Comparison of ENCODE assay signal across 9 cellular contexts in genomic region chr17:17204635-17205231, GRCh38. TPM values are rescaled to one million over a fixed set of nuclear protein-coding genes. Genes with fewer than 3 reads are reported as not detected.
DNase-seq lines count a peak whose midpoint lies in the region; ATAC-seq, FAIRE-seq and TF ChIP-seq lines count a peak whose summit lies in the region.
"Had no signal": no experiment of that assay in that cellular context is flagged by ENCODE, and none has a peak within 500 bp of the region (broad histone marks: within the 10 kb centered on the region; RNA-seq: fewer than 3 reads in every experiment).

No MANE protein-coding gene starts in this region.

- peak overlapping the region; percentile 99 for H3K4me2 ChIP-seq in A549
- peak overlapping the region; percentile 100 for H3K4me2 ChIP-seq in HCT116 (ENCODE audit: low read length)

- intact Hi-C loops in HCT116 (cut with micrococcal nuclease): no loop called here

- peaks cover 19% of the 10 kb centered on the region for H3K4me1 ChIP-seq in A549
- H3K4me1 ChIP-seq in HCT116 (ENCODE audit: control insufficient read depth in 1 of 2, insufficient read depth in 2 of 2, low read length in 2 of 2): peaks cover 7 to 31% of the 10 kb centered on the region in 2 experiments
- H3K4me1 ChIP-seq in adipocyte (ENCODE audit: control insufficient read depth, insufficient read depth, low read length): peaks cover 43% of the 10 kb centered on the region
- peaks cover 30% of the 10 kb centered on the region for H3K4me1 ChIP-seq in mononuclear cell (ENCODE audit: insufficient read depth, low read length)

- no peaks in the 10 kb centered on the region for H4K20me1 ChIP-seq in HCT116 (ENCODE audit: insufficient read depth)

- H3K9ac ChIP-seq in HCT116 (ENCODE audit: low read length) (peak overlapping the region; percentile 99), adipocyte (ENCODE audit: low read length) (peak overlapping the region; percentile 87)

- H3K9me3 ChIP-seq in A549: no peaks in the 10 kb centered on the region
- no peaks in the 10 kb centered on the region for H3K9me3 ChIP-seq in HCT116 (ENCODE audit: control insufficient read depth in 1 of 2, insufficient read depth in 1 of 2, low read depth in 1 of 2, low read length in 2 of 2)
- no peaks in the 10 kb centered on the region for H3K9me3 ChIP-seq in adipocyte (ENCODE audit: control insufficient read depth, low read length)
- H3K9me3 ChIP-seq in mononuclear cell (ENCODE audit: low read depth, low read length): no peaks in the 10 kb centered on the region

- RAD21 ChIA-PET in HCT116 (lab: Charles Lee; ENCODE audit: low non-redundant PET in 1 of 2, low total read pairs in 2 of 2, uncharacterized antibody in 2 of 2, unreplicated experiment in 2 of 2): no interaction called here

- TF ChIP-seq POLR2A in A549 (IDR thresholded peaks at IDR 0.05; ENCODE audit: low read length) (no peak), HCT116 (IDR thresholded peaks at IDR 0.05; ENCODE audit: borderline replicate concordance, extremely low read depth, insufficient read depth, insufficient read length) (no peak)

- TF ChIP-seq EP300 in A549 (IDR thresholded peaks at IDR 0.05): no peak

- H3K4me3 ChIP-seq in A549: peak overlapping the region; percentile 78
- H3K4me3 ChIP-seq in HCT116 (replicated peaks in 1 of 2; ENCODE audit: low read depth in 1 of 2, low read length in 2 of 2): peak overlapping the region; percentile 82 to 95
- peak overlapping the region; percentile 81 for H3K4me3 ChIP-seq in adipocyte (ENCODE audit: low read length)
- H3K4me3 ChIP-seq in mononuclear cell (ENCODE audit: low read length): peak overlapping the region; percentile 38

- ATAC-seq in A549 (peak in 1 of 2 experiments; percentile 1; a peak in 1 of 6 replicates), HCT116 (no peak), HG03095 (IDR thresholded peaks at IDR 0.05; ENCODE audit: unreplicated experiment) (no peak)

- H3K36me3 ChIP-seq in HCT116 (ENCODE audit: control insufficient read depth in 1 of 2, insufficient read depth in 2 of 2, low read length in 2 of 2) (peaks cover 6 to 28% of the 10 kb centered on the region in 2 experiments), adipocyte (ENCODE audit: control insufficient read depth, insufficient read depth, low read length, severe bottlenecking) (no peaks in the 10 kb centered on the region)

- CTCF ChIA-PET in A549 (lab: Yijun Ruan, JAX) (interaction anchor here (1.0 to 1.5 kb wide), 3 partner anchors 25 to 163 kb away, joined by 3 to 4 read pairs (median 3); no protein-coding TSS in a partner anchor), HCT116 (lab: Charles Lee) (no interaction called here)

- no peak overlapping the region for H2AFZ ChIP-seq in HCT116 (ENCODE audit: low read depth, low read length, poor library complexity, severe bottlenecking)

- no peak for DNase-seq in A549 (ENCODE audit: low read depth in 1 of 2, low spot score in 1 of 2)
- no peak for DNase-seq in HCT116 (ENCODE audit: low read depth, low spot score)
- DNase-seq in adipocyte (ENCODE audit: low read depth): no peak
- DNase-seq in 8988T: no peak
- DNase-seq in D341Med (ENCODE audit: low spot score): no peak
- DNase-seq in OCI-M1 (lab: John Stamatoyannopoulos, UW): no peak
- DNase-seq: NCI-H2029 had no signal

- H3K79me2 ChIP-seq in HCT116 (ENCODE audit: insufficient read depth, low read length): peaks cover 30% of the 10 kb centered on the region

- H3K27ac ChIP-seq in A549 (peak overlapping the region; percentile 84 to 89), HCT116 (ENCODE audit: low read depth, low read length) (peak overlapping the region; percentile 89; the same call in 1 of the 2 replicates)

- no peak for TF ChIP-seq CTCF in A549 (IDR thresholded peaks at IDR 0.05)
- TF ChIP-seq CTCF in HCT116 (IDR thresholded peaks at IDR 0.05 in 2 of 3, conservative IDR thresholded peaks at IDR 0.05 in 1 of 3; ENCODE audit: borderline replicate concordance in 1 of 3, insufficient read depth in 1 of 3, low read depth in 2 of 3, low read length in 2 of 3): no peak

- no peaks in the 10 kb centered on the region for H3K9me2 ChIP-seq in HCT116 (ENCODE audit: insufficient read depth)

- BruUV-seq in HCT116 (replicated peaks; lab: Mats Ljungman, UMichigan): no TSS peak

- TF ChIP-seq RAD21 in A549 (conservative IDR thresholded peaks at IDR 0.05 in 1 of 2, IDR thresholded peaks at IDR 0.05 in 1 of 2) (no peak), HCT116 (IDR thresholded peaks at IDR 0.05; ENCODE audit: low read depth) (no peak)

- H3K27me3 ChIP-seq in HCT116 (ENCODE audit: insufficient read depth, low read length) (no peaks in the 10 kb centered on the region), adipocyte (replicated peaks; ENCODE audit: control insufficient read depth, insufficient read depth, low read length) (no peaks in the 10 kb centered on the region), mononuclear cell (ENCODE audit: insufficient read depth, low read length) (no peaks in the 10 kb centered on the region)

- POLR2A ChIA-PET in A549 (lab: Yijun Ruan, JAX) (interaction anchor here (1.4 kb wide), 1 partner anchor 13 kb away, joined by 3 read pairs; no protein-coding TSS in a partner anchor), HCT116 (lab: Charles Lee) (no interaction called here)

- no peak for FAIRE-seq in A549 (lab: Jason Lieb, UNC)

- WGBS in A549 (ENCODE audit: missing lambda C conversion rate): 92% methylated on average over 14 of the region's 14 CpGs

TF ChIP-seq in A549, 52 proteins besides CTCF, POLR2A, EP300 and RAD21:
- no peak for TF ChIP-seq PHF8 (IDR thresholded peaks at IDR 0.05; ENCODE audit: borderline replicate concordance, low read depth)
- no peak for TF ChIP-seq EHF (CRISPR knock-in tag; IDR thresholded peaks at IDR 0.05)

TF ChIP-seq in HCT116, 20 proteins besides CTCF, POLR2A, EP300 and RAD21:
- no peak for TF ChIP-seq CEBPB (IDR thresholded peaks at IDR 0.05; ENCODE audit: low read depth)
- no peak for TF ChIP-seq FOSL1 (IDR thresholded peaks at IDR 0.05; ENCODE audit: low read depth)
- TF ChIP-seq EZH2phosphoT487 (IDR thresholded peaks at IDR 0.05; ENCODE audit: borderline replicate concordance): no peak
- TF ChIP-seq ZNF274 (IDR thresholded peaks at IDR 0.05; ENCODE audit: low read depth, low read length): no peak

RNA-seq across cellular contexts. Expression of gene PLD6, which starts 1.4 kb away (rescaled TPM):
- polyA plus RNA-seq in A549 (2011; rRNA removed): 5.4 and 5.7 TPM in 2 replicates
- 5.7 and 7.7 TPM in 2 replicates for polyA plus RNA-seq in A549 (2012; cell fraction: cytosol; rRNA removed)
- 6.5 and 9.7 TPM in 2 replicates for polyA plus RNA-seq in A549 (2012; cell fraction: nucleus; rRNA removed)
- 5.6 to 6.6 TPM (median 5.6 TPM) in 3 replicates for polyA plus RNA-seq in A549 (2017; fragmentation: RNase III; extraction: RNeasy Plus Mini Kit Qiagen cat#74134 plus additional on column Dnase treatment)
- 4.5 and 5.1 TPM in 2 replicates for polyA minus RNA-seq in A549 (2011; rRNA and poly(A)+ RNA removed)
- total RNA-seq in HCT116 (2021; ENCODE audit: unreplicated experiment): 15.6 TPM
- polyA plus RNA-seq in HCT116 (2012): 10.1 TPM in 2 replicates
- 4.7 TPM for total RNA-seq in mononuclear cell

RNA-seq across cellular contexts. Expression of gene FLCN, which starts 32.2 kb away (rescaled TPM):
- polyA plus RNA-seq in A549 (2011; rRNA removed) (14.2 and 16.1 TPM in 2 replicates), A549 (2017; fragmentation: RNase III; extraction: RNeasy Plus Mini Kit Qiagen cat#74134 plus additional on column Dnase treatment) (17.3 to 25.1 TPM (median 22.1 TPM) in 3 replicates)
- polyA plus RNA-seq in A549 (2012; cell fraction: cytosol; rRNA removed): 11.2 and 13.4 TPM in 2 replicates
- 41.2 and 46.0 TPM in 2 replicates for polyA plus RNA-seq in A549 (2012; cell fraction: nucleus; rRNA removed)
- 31.7 and 32.1 TPM in 2 replicates for polyA minus RNA-seq in A549 (2011; rRNA and poly(A)+ RNA removed)
- total RNA-seq in HCT116 (2021; ENCODE audit: unreplicated experiment) (23.7 TPM), mononuclear cell (8.4 TPM)
- 14.2 and 15.2 TPM in 2 replicates for polyA plus RNA-seq in HCT116 (2012)

Comparison
In these comparisons a context has a peak if more than half of its experiments do, and no peak if none do; other contexts are left out.
1. H3K4me3 ChIP-seq: peak in every context shown above with its lines; median percentile 88 in HCT116; 81 in adipocyte; 78 in A549; 38 in mononuclear cell.